Comparison of ENCODE assay signal across 9 cellular contexts in the genomic region with DNA sequence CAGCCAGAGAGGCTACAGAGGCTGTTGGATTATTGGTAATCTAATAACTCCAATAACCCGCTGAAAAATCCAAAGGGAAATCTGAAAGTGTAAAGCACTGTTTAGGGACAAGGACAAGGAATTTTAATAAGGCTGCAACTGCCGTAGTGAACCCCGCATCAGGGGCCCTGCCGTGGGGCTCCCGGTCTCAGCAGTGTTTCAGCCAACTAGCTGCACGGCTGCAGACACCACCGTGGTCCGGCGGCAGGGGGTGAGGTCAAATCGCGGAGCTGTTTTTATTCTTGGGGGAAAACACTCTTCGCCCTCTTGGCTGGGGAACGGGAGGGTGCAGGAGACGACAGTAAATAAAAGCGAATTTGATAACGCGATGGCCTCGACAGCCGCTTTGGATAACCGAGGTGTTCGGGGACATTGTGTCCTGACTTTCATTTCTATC. TPM values are rescaled to one million over a fixed set of nuclear protein-coding genes. Genes with fewer than 3 reads are reported as not detected.
DNase-seq lines count a peak whose midpoint lies in the region; ATAC-seq and TF ChIP-seq lines count a peak whose summit lies in the region.
"Had no signal": no experiment of that assay in that cellular context is flagged by ENCODE, and none has a peak within 500 bp of the region (broad histone marks: within the 10 kb centered on the region; RNA-seq: fewer than 3 reads in every experiment).

No MANE protein-coding gene starts in this region.

- H3K27ac ChIP-seq in HCT116 (ENCODE audit: low read depth, low read length) (peak overlapping the region; percentile 36; the same call in 1 of the 2 replicates), neural progenitor cell (no peak overlapping the region)

- H3K9me3 Mint-ChIP-seq in activated CD4-positive, alpha-beta memory T cell treated with anti-CD3 and anti-CD28 coated beads, Interleukin-2, amount 10 ng/mL, durations not matched to agents 7 days and 5 days = no peaks in the 10 kb centered on the region
- no peaks in the 10 kb centered on the region for H3K9me3 Mint-ChIP-seq in neural progenitor cell

- BruUV-seq in HCT116 (replicated peaks; lab: Mats Ljungman, UMichigan) = no TSS peak

- H3K4me1 ChIP-seq in HCT116 (ENCODE audit: control insufficient read depth in 1 of 2, insufficient read depth in 2 of 2, low read length in 2 of 2) = peaks cover 28 to 67% of the 10 kb centered on the region in 2 experiments
- peaks cover 9% of the 10 kb centered on the region for H3K4me1 ChIP-seq in neural progenitor cell

- intact Hi-C loops in HCT116 (cut with micrococcal nuclease) = loop anchor here (2.0 kb wide), 1 partner anchor 1302 kb away; no protein-coding TSS in a partner anchor

- H3K36me3 Mint-ChIP-seq in activated CD4-positive, alpha-beta memory T cell treated with anti-CD3 and anti-CD28 coated beads, Interleukin-2, amount 10 ng/mL, durations not matched to agents 7 days and 5 days (ENCODE audit: low read depth) = peaks cover 8% of the 10 kb centered on the region
- no peaks in the 10 kb centered on the region for H3K36me3 Mint-ChIP-seq in neural progenitor cell

- peak; percentile 4; the same call in 1 of the 2 replicates for ATAC-seq in HCT116
- ATAC-seq in HG02970 (IDR thresholded peaks at IDR 0.05; ENCODE audit: low FRiP score, unreplicated experiment) = no peak
- no peak for ATAC-seq in GM21390 (IDR thresholded peaks at IDR 0.05; ENCODE audit: unreplicated experiment)
- no peak for ATAC-seq in GM18870 (IDR thresholded peaks at IDR 0.05; ENCODE audit: unreplicated experiment)

- peak overlapping the region; percentile 99 for H3K27ac Mint-ChIP-seq in activated CD4-positive, alpha-beta memory T cell treated with anti-CD3 and anti-CD28 coated beads, Interleukin-2, amount 10 ng/mL, durations not matched to agents 7 days and 5 days
- H3K27ac Mint-ChIP-seq in neural progenitor cell = peak overlapping the region; percentile 94

- H3K79me2 ChIP-seq in HCT116 (ENCODE audit: insufficient read depth, low read length) (peaks cover under 1% of the 10 kb centered on the region; the same call in 1 of the 2 replicates), neural progenitor cell (ENCODE audit: low read depth) (peaks cover 23% of the 10 kb centered on the region)

- H3K9me3 ChIP-seq in HCT116 (ENCODE audit: control insufficient read depth in 1 of 2, insufficient read depth in 1 of 2, low read depth in 1 of 2, low read length in 2 of 2) = no peaks in the 10 kb centered on the region
- no peaks in the 10 kb centered on the region for H3K9me3 ChIP-seq in neural progenitor cell (ENCODE audit: low read depth)

- POLR2A ChIA-PET in HCT116 (lab: Charles Lee) = interaction anchor here (1.3 kb wide), 1 partner anchor 11 kb away, joined by 5 read pairs; no protein-coding TSS in a partner anchor
- POLR2A ChIA-PET in activated CD4-positive, alpha-beta memory T cell treated with anti-CD3 and anti-CD28 coated beads, Interleukin-2, amount 10 ng/mL, durations not matched to agents 7 days and 5 days (lab: Charles Lee) = interaction anchor here (1.0 to 4.5 kb wide), 20 partner anchors 9 to 1405 kb away, joined by 3 to 57 read pairs (median 6); a partner anchor contains a TSS

- H3K9ac ChIP-seq in HCT116 (ENCODE audit: low read length) = peak overlapping the region; percentile 71
- H3K9ac ChIP-seq in neural progenitor cell = no peak overlapping the region

- DNase-seq in HCT116 (ENCODE audit: low read depth, low spot score) (no peak), epithelial cell of proximal tubule (ENCODE audit: low read depth) (no peak), neural progenitor cell (ENCODE audit: low spot score) (no peak), EL (no peak)
- peak; percentile 48 for DNase-seq in activated CD4-positive, alpha-beta memory T cell treated with anti-CD3 and anti-CD28 coated beads, Interleukin-2, amount 10 ng/mL, durations not matched to agents 7 days and 5 days

- CTCF ChIA-PET in HCT116 (lab: Charles Lee) = interaction anchor here (0.7 to 4.2 kb wide), 10 partner anchors 9 to 1494 kb away, joined by 3 to 260 read pairs (median 6); no protein-coding TSS in a partner anchor
- CTCF ChIA-PET in activated CD4-positive, alpha-beta memory T cell treated with anti-CD3 and anti-CD28 coated beads, Interleukin-2, amount 10 ng/mL, durations not matched to agents 7 days and 5 days (lab: Charles Lee) = interaction anchor here (0.6 to 6.6 kb wide), 83 partner anchors 8 to 1529 kb away, joined by 3 to 493 read pairs (median 5); a partner anchor contains a TSS

- peak overlapping the region; percentile 89 for H3K4me3 Mint-ChIP-seq in activated CD4-positive, alpha-beta memory T cell treated with anti-CD3 and anti-CD28 coated beads, Interleukin-2, amount 10 ng/mL, durations not matched to agents 7 days and 5 days
- H3K4me3 Mint-ChIP-seq in neural progenitor cell = peak overlapping the region; percentile 95

- no peak for TF ChIP-seq POLR2A in HCT116 (IDR thresholded peaks at IDR 0.05; ENCODE audit: borderline replicate concordance, extremely low read depth, insufficient read depth, insufficient read length)

- H4K20me1 ChIP-seq in HCT116 (ENCODE audit: insufficient read depth) (no peaks in the 10 kb centered on the region), neural progenitor cell (ENCODE audit: low read depth) (peaks cover 52% of the 10 kb centered on the region)

- H3K36me3 ChIP-seq in HCT116 (ENCODE audit: control insufficient read depth in 1 of 2, insufficient read depth in 2 of 2, low read length in 2 of 2) (no peaks in the 10 kb centered on the region), neural progenitor cell (no peaks in the 10 kb centered on the region)

- RAD21 ChIA-PET in HCT116 (lab: Charles Lee; ENCODE audit: low non-redundant PET in 1 of 2, low total read pairs in 2 of 2, uncharacterized antibody in 2 of 2, unreplicated experiment in 2 of 2) = interaction anchor here (0.8 to 1.4 kb wide), 3 partner anchors 1215 to 1302 kb away, joined by 3 to 5 read pairs (median 4); no protein-coding TSS in a partner anchor

- TF ChIP-seq CTCF in HCT116 (IDR thresholded peaks at IDR 0.05 in 2 of 3, conservative IDR thresholded peaks at IDR 0.05 in 1 of 3; ENCODE audit: borderline replicate concordance in 1 of 3, insufficient read depth in 1 of 3, low read depth in 2 of 3, low read length in 2 of 3) (no peak), epithelial cell of proximal tubule (conservative IDR thresholded peaks at IDR 0.05; ENCODE audit: low read depth, low read length) (no peak), neural progenitor cell (IDR thresholded peaks at IDR 0.05) (no peak)

- H3K4me1 Mint-ChIP-seq in activated CD4-positive, alpha-beta memory T cell treated with anti-CD3 and anti-CD28 coated beads, Interleukin-2, amount 10 ng/mL, durations not matched to agents 7 days and 5 days = peaks cover 48% of the 10 kb centered on the region
- H3K4me1 Mint-ChIP-seq in neural progenitor cell = peaks cover 50% of the 10 kb centered on the region

- H3K4me2 ChIP-seq in HCT116 (ENCODE audit: low read length) = peak overlapping the region; percentile 97
- H3K4me2 ChIP-seq in neural progenitor cell = peak overlapping the region; percentile 95

- H3K9me2 ChIP-seq in HCT116 (ENCODE audit: insufficient read depth) = no peaks in the 10 kb centered on the region

- H3K27me3 Mint-ChIP-seq in activated CD4-positive, alpha-beta memory T cell treated with anti-CD3 and anti-CD28 coated beads, Interleukin-2, amount 10 ng/mL, durations not matched to agents 7 days and 5 days = peaks cover 3% of the 10 kb centered on the region
- peaks cover 5% of the 10 kb centered on the region for H3K27me3 Mint-ChIP-seq in neural progenitor cell (ENCODE audit: insufficient read depth, low read depth)

- no peaks in the 10 kb centered on the region for H3K27me3 ChIP-seq in HCT116 (ENCODE audit: insufficient read depth, low read length)
- peaks cover 31% of the 10 kb centered on the region for H3K27me3 ChIP-seq in neural progenitor cell

- H3F3A ChIP-seq in neural progenitor cell (ENCODE audit: low read depth) = peaks cover 33% of the 10 kb centered on the region

- H3K4me3 ChIP-seq in HCT116 (replicated peaks in 1 of 2; ENCODE audit: low read depth in 1 of 2, low read length in 2 of 2) = peak overlapping the region; percentile 62 to 85
- H3K4me3 ChIP-seq in epithelial cell of proximal tubule (ENCODE audit: low read depth, low read length) = peak overlapping the region; percentile 74
- H3K4me3 ChIP-seq in neural progenitor cell = peak overlapping the region; percentile 62

- no peak for TF ChIP-seq RAD21 in HCT116 (IDR thresholded peaks at IDR 0.05; ENCODE audit: low read depth)

- peak overlapping the region; percentile 66 for H2AFZ ChIP-seq in HCT116 (ENCODE audit: low read depth, low read length, poor library complexity, severe bottlenecking)
- no peak overlapping the region for H2AFZ ChIP-seq in neural progenitor cell (replicated peaks)

TF ChIP-seq in HCT116, 20 proteins besides CTCF, POLR2A, EP300 and RAD21 (continues in another document):
- TF ChIP-seq YY1 (IDR thresholded peaks at IDR 0.05; ENCODE audit: extremely low read depth, insufficient replicate concordance, low read depth, low read length) (no peak), EGR1 (IDR thresholded peaks at IDR 0.05; ENCODE audit: low read depth) (no peak)

RNA-seq across cellular contexts. Expression of a gene that starts 6.1 kb away (rescaled TPM):
- total RNA-seq in HCT116 (2021; ENCODE audit: unreplicated experiment) (17.5 TPM), epithelial cell of proximal tubule (3.5 and 7.0 TPM in 2 replicates), neural progenitor cell (ENCODE audit: low replicate concordance) (14.2 and 20.3 TPM in 2 replicates)
- 16.1 and 18.1 TPM in 2 replicates for polyA plus RNA-seq in HCT116 (2012)
- total RNA-seq in activated CD4-positive, alpha-beta memory T cell treated with anti-CD3 and anti-CD28 coated beads, Interleukin-2, amount 10 ng/mL, durations not matched to agents 7 days and 5 days = 10 to 100 TPM; 30.4 to 33.4 TPM

RNA-seq across cellular contexts. Expression of a gene that starts 36.8 kb away (rescaled TPM):
- not detected for total RNA-seq in HCT116 (2021; ENCODE audit: unreplicated experiment)
- polyA plus RNA-seq in HCT116 (2012) = not detected in 2 replicates
- not detected for total RNA-seq in activated CD4-positive, alpha-beta memory T cell treated with anti-CD3 and anti-CD28 coated beads, Interleukin-2, amount 10 ng/mL, durations not matched to agents 7 days and 5 days
- total RNA-seq in epithelial cell of proximal tubule = not detected in 2 replicates
- total RNA-seq in neural progenitor cell (ENCODE audit: low replicate concordance) = not detected in 2 replicates
- total RNA-seq: M059J had no signal
